ENCODE assay signal across 27 cellular contexts in the genomic region with DNA sequence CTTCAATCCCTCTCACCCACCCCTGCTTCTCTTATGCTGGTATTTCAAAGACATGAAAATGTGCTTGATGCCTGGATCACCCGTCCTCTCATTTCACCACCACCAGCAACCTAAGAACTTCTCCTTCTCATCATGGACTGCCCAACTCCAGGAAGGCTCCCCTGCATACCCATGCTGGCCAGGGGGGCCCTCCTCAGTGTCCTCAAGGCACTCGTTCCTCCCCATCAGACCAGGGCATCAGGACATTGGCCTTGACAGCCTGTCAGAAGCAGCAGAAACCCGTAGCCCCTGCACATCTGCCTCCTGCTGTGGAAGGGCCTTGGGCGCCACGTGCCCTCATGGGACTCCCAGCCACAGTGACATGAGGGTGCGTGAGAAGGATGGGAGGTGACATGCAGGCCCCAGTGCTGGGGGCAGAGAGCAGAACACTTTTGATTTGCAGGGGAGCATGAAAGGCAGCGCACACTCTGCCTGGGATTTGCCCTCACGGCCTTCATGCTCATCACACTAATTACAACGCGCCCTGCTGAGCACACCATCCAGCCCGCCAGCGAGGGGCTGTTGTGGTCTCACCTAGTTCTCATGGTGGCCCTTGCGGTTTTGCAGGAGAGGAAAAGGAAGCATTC. TPM values are rescaled to one million over a fixed set of nuclear protein-coding genes. Genes with fewer than 3 reads are reported as not detected.
DNase-seq lines count a peak whose midpoint lies in the region; ATAC-seq and TF ChIP-seq lines count a peak whose summit lies in the region.
"Had no signal": no experiment of that assay in that cellular context is flagged by ENCODE, and none has a peak within 500 bp of the region (broad histone marks: within the 10 kb centered on the region; RNA-seq: fewer than 3 reads in every experiment).

No MANE protein-coding gene starts in this region.

- no peak overlapping the region for H3K27ac Mint-ChIP-seq in activated CD4-positive, alpha-beta memory T cell treated with anti-CD3 and anti-CD28 coated beads, Interleukin-2, amount 10 ng/mL, durations not matched to agents 7 days and 5 days
- H3K27ac Mint-ChIP-seq in activated CD4-positive, alpha-beta memory T cell treated with anti-CD3 and anti-CD28 coated beads for 36 hours, result no peak overlapping the region
- H3K27ac Mint-ChIP-seq in immature natural killer cell, result no peak overlapping the region
- H3K27ac Mint-ChIP-seq: stimulated activated naive B cell treated with anti-CD40 and anti-IgM and Interleukin-4, amounts not matched to agents 10 μg/mL and 1 μg/mL and 100 μg/mL, for 72 hours had no signal

- TF ChIP-seq POLR2A in NB4 (IDR thresholded peaks at IDR 0.05; ENCODE audit: extremely low read depth, insufficient read length), result no peak

- no peak for DNase-seq in activated CD4-positive, alpha-beta memory T cell treated with anti-CD3 and anti-CD28 coated beads, Interleukin-2, amount 10 ng/mL, durations not matched to agents 7 days and 5 days
- no peak for DNase-seq in activated CD4-positive, alpha-beta memory T cell treated with anti-CD3 and anti-CD28 coated beads for 36 hours
- peak; percentile 16 for DNase-seq in NB4 (ENCODE audit: low read depth)
- DNase-seq in immature natural killer cell, result no peak
- peak; percentile 82 for DNase-seq in retina
- DNase-seq in NCI-H524 (lab: John Stamatoyannopoulos, UW), result no peak
- no peak for DNase-seq in NCI-H2196 (lab: John Stamatoyannopoulos, UW; ENCODE audit: unreplicated experiment)
- DNase-seq: activated CD4-positive, alpha-beta T cell treated with anti-CD3 and anti-CD28 coated beads for 48 hours; activated CD8-positive, alpha-beta memory T cell treated with anti-CD3 and anti-CD28 coated beads, Interleukin-2, amount 50 U/mL, for 4 hours; activated gamma-delta T cell treated with Interleukin-2 at 50 U/mL for 16 hours; adrenal gland; BE2C; DMS153; dorsolateral prefrontal cortex; foreskin fibroblast; NCI-H1436; NCI-H2171; NCI-H526 treated with DMSO at 0.1 percent for 48 hours; OCI-M1; posterior cingulate gyrus; SHP77; stimulated activated naive B cell treated with anti-CD40 and anti-IgM and Interleukin-4, amounts not matched to agents 10 μg/mL and 1 μg/mL and 100 μg/mL, for 72 hours; testis had no signal

- no peak overlapping the region for H3K4me3 ChIP-seq in NB4 (ENCODE audit: low read depth, low read length)
- H3K4me3 ChIP-seq: cardiac muscle cell, HAP-1, hepatocyte, testis had no signal

- peaks cover 6% of the 10 kb centered on the region for H3K4me1 Mint-ChIP-seq in activated CD4-positive, alpha-beta memory T cell treated with anti-CD3 and anti-CD28 coated beads, Interleukin-2, amount 10 ng/mL, durations not matched to agents 7 days and 5 days
- no peaks in the 10 kb centered on the region for H3K4me1 Mint-ChIP-seq in activated CD4-positive, alpha-beta memory T cell treated with anti-CD3 and anti-CD28 coated beads for 36 hours (ENCODE audit: low read depth)
- H3K4me1 Mint-ChIP-seq in immature natural killer cell, result peaks cover 0 to 2% of the 10 kb centered on the region in 2 donors

- H3K4me3 Mint-ChIP-seq in activated CD4-positive, alpha-beta memory T cell treated with anti-CD3 and anti-CD28 coated beads, Interleukin-2, amount 10 ng/mL, durations not matched to agents 7 days and 5 days, result peak overlapping the region; percentile 30
- H3K4me3 Mint-ChIP-seq in activated CD4-positive, alpha-beta memory T cell treated with anti-CD3 and anti-CD28 coated beads for 36 hours, result no peak overlapping the region
- H3K4me3 Mint-ChIP-seq in immature natural killer cell, result peak overlapping the region; percentile 3 to 51 (median 19)
- H3K4me3 Mint-ChIP-seq: stimulated activated naive B cell treated with anti-CD40 and anti-IgM and Interleukin-4, amounts not matched to agents 10 μg/mL and 1 μg/mL and 100 μg/mL, for 72 hours had no signal

- CTCF ChIA-PET in activated CD4-positive, alpha-beta memory T cell treated with anti-CD3 and anti-CD28 coated beads, Interleukin-2, amount 10 ng/mL, durations not matched to agents 7 days and 5 days (lab: Charles Lee), result no interaction called here
- CTCF ChIA-PET in activated CD4-positive, alpha-beta memory T cell treated with anti-CD3 and anti-CD28 coated beads for 36 hours (lab: Charles Lee), result no interaction called here

- intact Hi-C loops in activated CD4-positive, alpha-beta memory T cell treated with anti-CD3 and anti-CD28 coated beads for 36 hours (cut with micrococcal nuclease), result no loop called here

- TF ChIP-seq CTCF in NB4 (IDR thresholded peaks at IDR 0.05; ENCODE audit: low read depth, low read length), result no peak

- no peaks in the 10 kb centered on the region for H3K36me3 Mint-ChIP-seq in activated CD4-positive, alpha-beta memory T cell treated with anti-CD3 and anti-CD28 coated beads, Interleukin-2, amount 10 ng/mL, durations not matched to agents 7 days and 5 days (ENCODE audit: low read depth)
- no peaks in the 10 kb centered on the region for H3K36me3 Mint-ChIP-seq in activated CD4-positive, alpha-beta memory T cell treated with anti-CD3 and anti-CD28 coated beads for 36 hours
- H3K36me3 Mint-ChIP-seq in immature natural killer cell, result no peaks in the 10 kb centered on the region

- H3K9me3 Mint-ChIP-seq in activated CD4-positive, alpha-beta memory T cell treated with anti-CD3 and anti-CD28 coated beads, Interleukin-2, amount 10 ng/mL, durations not matched to agents 7 days and 5 days, result no peaks in the 10 kb centered on the region
- H3K9me3 Mint-ChIP-seq in activated CD4-positive, alpha-beta memory T cell treated with anti-CD3 and anti-CD28 coated beads for 36 hours, result no peaks in the 10 kb centered on the region
- peaks cover 0 to 6% (median 0%) of the 10 kb centered on the region in 6 donors for H3K9me3 Mint-ChIP-seq in immature natural killer cell

- ATAC-seq in HG02759 (IDR thresholded peaks at IDR 0.05; ENCODE audit: unreplicated experiment), result no peak
- ATAC-seq: stimulated activated naive B cell treated with anti-CD40 and anti-IgM and Interleukin-4, amounts not matched to agents 10 μg/mL and 1 μg/mL and 100 μg/mL, for 72 hours had no signal

- POLR2A ChIA-PET in activated CD4-positive, alpha-beta memory T cell treated with anti-CD3 and anti-CD28 coated beads, Interleukin-2, amount 10 ng/mL, durations not matched to agents 7 days and 5 days (lab: Charles Lee), result no interaction called here
- POLR2A ChIA-PET in activated CD4-positive, alpha-beta memory T cell treated with anti-CD3 and anti-CD28 coated beads for 36 hours (lab: Charles Lee), result no interaction called here

- peaks cover 55% of the 10 kb centered on the region for H3K27me3 Mint-ChIP-seq in activated CD4-positive, alpha-beta memory T cell treated with anti-CD3 and anti-CD28 coated beads, Interleukin-2, amount 10 ng/mL, durations not matched to agents 7 days and 5 days
- peaks cover 54% of the 10 kb centered on the region for H3K27me3 Mint-ChIP-seq in activated CD4-positive, alpha-beta memory T cell treated with anti-CD3 and anti-CD28 coated beads for 36 hours
- peaks cover 11 to 23% (median 13%) of the 10 kb centered on the region in 3 donors for H3K27me3 Mint-ChIP-seq in immature natural killer cell (ENCODE audit: low read depth in 3 of 3)

RNA-seq across cellular contexts. Expression of gene HSPA12A, which starts 1.9 kb away (rescaled TPM):
- total RNA-seq in activated CD4-positive, alpha-beta memory T cell treated with anti-CD3 and anti-CD28 coated beads, Interleukin-2, amount 10 ng/mL, durations not matched to agents 7 days and 5 days, result under 1 TPM; 0.05 to 0.18 TPM
- total RNA-seq in activated CD4-positive, alpha-beta memory T cell treated with anti-CD3 and anti-CD28 coated beads for 36 hours, result under 1 TPM; 0.40 to 0.41 TPM
- under 1 TPM in 1 of 3 donors, not detected in 2; 0.04 TPM for polyA plus RNA-seq in immature natural killer cell

Comparison
In these comparisons a context has a peak if more than half of its experiments do, and no peak if none do; other contexts are left out.
1. DNase-seq: peak in NB4 (single experiment) and retina (single experiment); none in activated CD4-positive, alpha-beta memory T cell treated with anti-CD3 and anti-CD28 coated beads, Interleukin-2, amount 10 ng/mL, durations not matched to agents 7 days and 5 days (single experiment), activated CD4-positive, alpha-beta memory T cell treated with anti-CD3 and anti-CD28 coated beads for 36 hours (single experiment), immature natural killer cell (0 of 3), NCI-H524 (0 of 2) and NCI-H2196 (single experiment).